Comparison of ENCODE assay signal across 20 cellular contexts in the genomic region with DNA sequence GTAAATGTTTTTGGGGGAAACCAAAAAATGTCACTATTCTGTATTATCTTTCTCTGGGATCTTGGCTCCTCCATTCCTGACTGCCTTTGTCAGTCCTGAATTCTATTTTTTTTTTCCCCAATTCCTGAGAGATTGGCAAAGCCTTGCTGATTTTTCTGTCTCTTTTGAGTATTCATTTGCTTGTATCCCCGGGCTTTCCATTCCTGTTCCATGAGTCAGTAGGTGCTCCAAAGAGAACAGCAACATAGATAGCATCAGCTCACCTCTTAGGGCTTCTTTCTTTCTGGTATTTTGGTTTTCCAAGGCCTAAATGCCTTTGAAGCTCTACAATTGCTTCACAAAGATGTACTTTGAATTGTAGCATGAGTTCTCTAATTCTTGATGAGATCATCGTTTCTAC.
"Had no signal": no experiment of that assay in that cellular context is flagged by ENCODE, and none has a peak within 500 bp of the region (broad histone marks: within the 10 kb centered on the region; RNA-seq: fewer than 3 reads in every experiment).

No MANE protein-coding gene starts in this region.

- H2AFZ ChIP-seq: neural progenitor cell had no signal

- H3K4me2 ChIP-seq: neural progenitor cell had no signal

- H3K36me3 Mint-ChIP-seq: activated naive CD4-positive, alpha-beta T cell treated with anti-CD3 and anti-CD28 coated beads, Interleukin-2, amount 10 ng/mL, durations not matched to agents 7 days and 5 days; neural progenitor cell had no signal

- ATAC-seq: activated CD4-positive, CD25-positive, alpha-beta regulatory T cell treated with anti-CD3 and anti-CD28 coated beads, Interleukin-2, amount 50 U/mL, for 24 hours; activated T-cell treated with anti-CD3 and anti-CD28 coated beads, Interleukin-2, amount 50 U/mL, for 72 hours; body of pancreas; foreskin keratinocyte; left colon; naive thymus-derived CD8-positive, alpha-beta T cell had no signal

- H3K27me3 Mint-ChIP-seq: activated CD4-positive, alpha-beta memory T cell treated with anti-CD3 and anti-CD28 coated beads, Interleukin-2, amount 10 ng/mL, durations not matched to agents 7 days and 5 days; activated CD4-positive, alpha-beta T cell treated with anti-CD3 and anti-CD28 coated beads, Interleukin-2, amount 10 ng/mL, durations not matched to agents 24 days and 14 days; activated naive CD4-positive, alpha-beta T cell treated with anti-CD3 and anti-CD28 coated beads, Interleukin-2, amount 10 ng/mL, durations not matched to agents 7 days and 5 days; dendritic cell treated with granulocyte-macrophage colony-stimulating factor and Interleukin-4, amounts not matched to agents 40 ng/mL and 50 ng/mL, for 4 days; naive thymus-derived CD8-positive, alpha-beta T cell had no signal

- H3K4me1 Mint-ChIP-seq: activated CD4-positive, alpha-beta memory T cell treated with anti-CD3 and anti-CD28 coated beads, Interleukin-2, amount 10 ng/mL, durations not matched to agents 7 days and 5 days; activated CD4-positive, alpha-beta T cell treated with anti-CD3 and anti-CD28 coated beads, Interleukin-2, amount 10 ng/mL, durations not matched to agents 24 days and 14 days; activated naive CD4-positive, alpha-beta T cell treated with anti-CD3 and anti-CD28 coated beads, Interleukin-2, amount 10 ng/mL, durations not matched to agents 7 days and 5 days; naive thymus-derived CD8-positive, alpha-beta T cell; neural progenitor cell had no signal

- H3K36me3 ChIP-seq: sigmoid colon, thoracic aorta, upper lobe of left lung had no signal

- H3K27ac ChIP-seq: body of pancreas, foreskin keratinocyte, neural progenitor cell, sigmoid colon, thoracic aorta, upper lobe of left lung had no signal

- H3K4me3 ChIP-seq: body of pancreas, neural progenitor cell, sigmoid colon, thoracic aorta, upper lobe of left lung had no signal

- H3K27ac Mint-ChIP-seq: activated CD4-positive, alpha-beta memory T cell treated with anti-CD3 and anti-CD28 coated beads, Interleukin-2, amount 10 ng/mL, durations not matched to agents 7 days and 5 days; activated CD4-positive, alpha-beta T cell treated with anti-CD3 and anti-CD28 coated beads, Interleukin-2, amount 10 ng/mL, durations not matched to agents 24 days and 14 days; activated naive CD4-positive, alpha-beta T cell treated with anti-CD3 and anti-CD28 coated beads, Interleukin-2, amount 10 ng/mL, durations not matched to agents 7 days and 5 days; activated T-cell treated with anti-CD3 and anti-CD28 coated beads, Interleukin-2, amount 50 U/mL, for 72 hours; dendritic cell treated with granulocyte-macrophage colony-stimulating factor and Interleukin-4, amounts not matched to agents 40 ng/mL and 50 ng/mL, for 4 days; naive thymus-derived CD8-positive, alpha-beta T cell; neural progenitor cell had no signal

- H3K9ac ChIP-seq: neural progenitor cell had no signal

- H3K27me3 ChIP-seq: body of pancreas, foreskin keratinocyte, neural progenitor cell, sigmoid colon, upper lobe of left lung had no signal

- H3K4me3 Mint-ChIP-seq: activated CD4-positive, alpha-beta memory T cell treated with anti-CD3 and anti-CD28 coated beads, Interleukin-2, amount 10 ng/mL, durations not matched to agents 7 days and 5 days; activated CD4-positive, alpha-beta T cell treated with anti-CD3 and anti-CD28 coated beads, Interleukin-2, amount 10 ng/mL, durations not matched to agents 24 days and 14 days; activated naive CD4-positive, alpha-beta T cell treated with anti-CD3 and anti-CD28 coated beads, Interleukin-2, amount 10 ng/mL, durations not matched to agents 7 days and 5 days; activated T-cell treated with anti-CD3 and anti-CD28 coated beads, Interleukin-2, amount 50 U/mL, for 72 hours; dendritic cell treated with granulocyte-macrophage colony-stimulating factor and Interleukin-4, amounts not matched to agents 40 ng/mL and 50 ng/mL, for 4 days; naive thymus-derived CD8-positive, alpha-beta T cell; neural progenitor cell had no signal

- H3K4me1 ChIP-seq: body of pancreas, foreskin keratinocyte, neural progenitor cell, sigmoid colon, upper lobe of left lung had no signal

- DNase-seq: activated CD4-positive, alpha-beta memory T cell treated with anti-CD3 and anti-CD28 coated beads, Interleukin-2, amount 10 ng/mL, durations not matched to agents 7 days and 5 days; activated CD4-positive, alpha-beta T cell treated with anti-CD3 and anti-CD28 coated beads, Interleukin-2, amount 10 ng/mL, durations not matched to agents 24 days and 14 days; activated effector memory CD4-positive, alpha-beta T cell treated with anti-CD3 and anti-CD28 coated beads, Interleukin-2, amount 50 U/mL, for 16 hours; activated naive CD4-positive, alpha-beta T cell treated with anti-CD3 and anti-CD28 coated beads, Interleukin-2, amount 10 ng/mL, durations not matched to agents 7 days and 5 days; activated T-cell treated with anti-CD3 and anti-CD28 coated beads, Interleukin-2, amount 50 U/mL, for 72 hours; body of pancreas; effector CD8-positive, alpha-beta T cell; left colon; naive thymus-derived CD8-positive, alpha-beta T cell; retina; sigmoid colon; stimulated activated CD4-positive, alpha-beta T cell treated with anti-CD3 and anti-CD28 coated beads, Interleukin-2, amount 100 ng/mL, for 48 hours; stimulated activated naive CD4-positive, alpha-beta T cell; T-helper 2 cell; upper lobe of left lung had no signal
